In genomic region chr19:14494451-14494850, GRCh38 we compare ENCODE assay signal across 9 cellular contexts. TPM values are rescaled to one million over a fixed set of nuclear protein-coding genes. Genes with fewer than 3 reads are reported as not detected.
DNase-seq lines count a peak whose midpoint lies in the region; ATAC-seq, FAIRE-seq and TF ChIP-seq lines count a peak whose summit lies in the region.
"Had no signal": no experiment of that assay in that cellular context is flagged by ENCODE, and none has a peak within 500 bp of the region (broad histone marks: within the 10 kb centered on the region; RNA-seq: fewer than 3 reads in every experiment).

No MANE protein-coding gene starts in this region.

- H3K36me3 Mint-ChIP-seq in T-helper 2 cell treated with Interferon-gamma antibody and Interleukin-4, amounts not matched to agents 5 μg/mL and 100 μg/mL, for 36 hours (ENCODE audit: low read depth), result peaks cover 6% of the 10 kb centered on the region
- peaks cover 13% of the 10 kb centered on the region for H3K36me3 Mint-ChIP-seq in astrocyte (ENCODE audit: low read depth, unreplicated experiment)

- ATAC-seq in left lung, result no peak
- ATAC-seq in thoracic aorta (ENCODE audit: insufficient number of reproducible peaks, low FRiP score, low read depth), result no peak
- ATAC-seq in HG03469 (IDR thresholded peaks at IDR 0.05; ENCODE audit: unreplicated experiment), result no peak

- peak overlapping the region; percentile 99 for H3K4me2 ChIP-seq in astrocyte (ENCODE audit: low read length)

- H3K9me3 ChIP-seq in astrocyte (ENCODE audit: insufficient read depth, low read depth, low read length) (no peaks in the 10 kb centered on the region), left lung (no peaks in the 10 kb centered on the region), thoracic aorta (no peaks in the 10 kb centered on the region)

- no peaks in the 10 kb centered on the region for H3K27me3 Mint-ChIP-seq in T-helper 2 cell treated with Interferon-gamma antibody and Interleukin-4, amounts not matched to agents 5 μg/mL and 100 μg/mL, for 36 hours (ENCODE audit: low read depth)
- no peaks in the 10 kb centered on the region for H3K27me3 Mint-ChIP-seq in astrocyte (ENCODE audit: low read depth, unreplicated experiment)

- H3K79me2 ChIP-seq in astrocyte (ENCODE audit: insufficient read depth, low read length), result peaks cover 37% of the 10 kb centered on the region

- peaks cover 18% of the 10 kb centered on the region for H3K4me1 Mint-ChIP-seq in T-helper 2 cell treated with Interferon-gamma antibody and Interleukin-4, amounts not matched to agents 5 μg/mL and 100 μg/mL, for 36 hours (ENCODE audit: low read depth)
- peaks cover 11% of the 10 kb centered on the region for H3K4me1 Mint-ChIP-seq in astrocyte (ENCODE audit: low read depth, unreplicated experiment)

- no peak overlapping the region for H3K27ac Mint-ChIP-seq in T-helper 2 cell treated with Interferon-gamma antibody and Interleukin-4, amounts not matched to agents 5 μg/mL and 100 μg/mL, for 36 hours
- H3K27ac Mint-ChIP-seq in astrocyte (ENCODE audit: unreplicated experiment), result peak overlapping the region; percentile 88

- H3K4me3 ChIP-seq in astrocyte (ENCODE audit: insufficient read depth, low read depth, low read length) (peak overlapping the region; percentile 85), left lung (peak overlapping the region; percentile 85 to 87), thoracic aorta (peak overlapping the region; percentile 94)

- H3K27ac ChIP-seq in astrocyte (ENCODE audit: low read depth, low read length) (no peak overlapping the region), left lung (peak overlapping the region in 1 of 2 donors; percentile 75), thoracic aorta (no peak overlapping the region)

- H3K27me3 ChIP-seq in astrocyte (ENCODE audit: insufficient read depth, low read length) (no peaks in the 10 kb centered on the region), left lung (no peaks in the 10 kb centered on the region), thoracic aorta (replicated peaks; ENCODE audit: insufficient read depth) (no peaks in the 10 kb centered on the region)

- peak overlapping the region; percentile 85 for H3K4me3 Mint-ChIP-seq in T-helper 2 cell treated with Interferon-gamma antibody and Interleukin-4, amounts not matched to agents 5 μg/mL and 100 μg/mL, for 36 hours
- peak overlapping the region; percentile 92 for H3K4me3 Mint-ChIP-seq in astrocyte (ENCODE audit: unreplicated experiment)

- H3K4me1 ChIP-seq in astrocyte (ENCODE audit: insufficient read depth, low read length) (peaks cover 16% of the 10 kb centered on the region), left lung (peaks cover 18 to 34% of the 10 kb centered on the region in 2 donors), thoracic aorta (ENCODE audit: control insufficient read depth in 1 of 2, low read depth in 2 of 2) (peaks cover 15 to 31% of the 10 kb centered on the region in 2 donors)

- H3K36me3 ChIP-seq in astrocyte (ENCODE audit: insufficient read depth, low read length), result no peaks in the 10 kb centered on the region
- H3K36me3 ChIP-seq in left lung, result peaks cover 0 to 27% of the 10 kb centered on the region in 2 donors
- H3K36me3 ChIP-seq in thoracic aorta, result peaks cover 8% of the 10 kb centered on the region

- DNase-seq in T-helper 2 cell treated with Interferon-gamma antibody and Interleukin-4, amounts not matched to agents 5 μg/mL and 100 μg/mL, for 36 hours (ENCODE audit: low spot score), result no peak
- no peak for DNase-seq in T-helper 2 cell
- DNase-seq in astrocyte (ENCODE audit: low read depth), result no peak
- DNase-seq in left lung, result no peak
- no peak for DNase-seq in thoracic aorta (ENCODE audit: low spot score)
- no peak for DNase-seq in stimulated activated CD4-positive, alpha-beta T cell treated with anti-CD3 and anti-CD28 coated beads, Interleukin-15, amount 100 ng/mL, for 24 hours
- DNase-seq in amniotic stem cell (lab: John Stamatoyannopoulos, UW), result no peak

- peak overlapping the region; percentile 85 for H3K9ac ChIP-seq in astrocyte (ENCODE audit: low read length)

- peaks cover 28% of the 10 kb centered on the region for H4K20me1 ChIP-seq in astrocyte (ENCODE audit: insufficient read depth, low read length)

- no peak for TF ChIP-seq CTCF in astrocyte (IDR thresholded peaks at IDR 0.05; ENCODE audit: insufficient read depth, low read depth, low read length)
- TF ChIP-seq CTCF in left lung (IDR thresholded peaks at IDR 0.05), result no peak
- no peak for TF ChIP-seq CTCF in thoracic aorta (IDR thresholded peaks at IDR 0.05)

- intact Hi-C loops in left lung (cut with DNase I), result no loop called here

- no peak for FAIRE-seq in astrocyte (lab: Jason Lieb, UNC)
- FAIRE-seq: A204.1 had no signal

- H3K9me3 Mint-ChIP-seq in T-helper 2 cell treated with Interferon-gamma antibody and Interleukin-4, amounts not matched to agents 5 μg/mL and 100 μg/mL, for 36 hours, result no peaks in the 10 kb centered on the region
- no peaks in the 10 kb centered on the region for H3K9me3 Mint-ChIP-seq in astrocyte (ENCODE audit: unreplicated experiment)

- no peak overlapping the region for H2AFZ ChIP-seq in astrocyte (ENCODE audit: low read depth, low read length)

RNA-seq across cellular contexts. Expression of gene GIPC1, which starts 1.5 kb away (rescaled TPM):
- total RNA-seq in astrocyte, result 145 and 169 TPM in 2 replicates
- total RNA-seq in left lung, result 100 to 1,000 TPM; 120 to 154 TPM
- 10 to 100 TPM; 56.4 to 77.8 TPM for total RNA-seq in thoracic aorta

RNA-seq across cellular contexts. Expression of gene PTGER1, which starts 19.3 kb away (rescaled TPM):
- total RNA-seq in astrocyte, result 0.41 and 0.91 TPM in 2 replicates
- total RNA-seq in left lung, result 1 to 10 TPM in 1 of 2 donors, under 1 TPM in 1; 0.76 to 3.6 TPM
- 1 to 10 TPM in 1 of 2 donors, not detected in 1; 2.8 TPM for total RNA-seq in thoracic aorta

RNA-seq across cellular contexts. Expression of gene DNAJB1, which starts 23.7 kb away (rescaled TPM):
- total RNA-seq in astrocyte (100 and 105 TPM in 2 replicates), left lung (100 to 1,000 TPM; 107 to 110 TPM), thoracic aorta (10 to 100 TPM; 50.1 to 50.6 TPM)

RNA-seq across cellular contexts. Expression of gene TECR, which starts 34.9 kb away (rescaled TPM):
- total RNA-seq in astrocyte, result 106 and 110 TPM in 2 replicates
- 100 to 1,000 TPM; 119 to 122 TPM for total RNA-seq in left lung
- 10 to 100 TPM; 35.6 to 37.6 TPM for total RNA-seq in thoracic aorta
